In genomic region chr1:226616636-226617035, GRCh38 we compare ENCODE assay signal across 16 cellular contexts.
"Had no signal": no experiment of that assay in that cellular context is flagged by ENCODE, and none has a peak within 500 bp of the region (broad histone marks: within the 10 kb centered on the region; RNA-seq: fewer than 3 reads in every experiment).

No MANE protein-coding gene starts in this region.

- DNase-seq: dermis blood vessel endothelial cell; effector CD4-positive, alpha-beta T cell; effector memory CD4-positive, alpha-beta T cell; foreskin keratinocyte; heart left ventricle; hippocampal formation; left cardiac atrium; left lung; left ventricle myocardium superior; mesenchymal stem cell; mucosa of descending colon had no signal

- H3K27me3 ChIP-seq: esophagus muscularis mucosa, gastroesophageal sphincter, heart left ventricle, left lung had no signal

- H3K36me3 ChIP-seq: esophagus muscularis mucosa, gastroesophageal sphincter, heart left ventricle, left lung, lower lobe of right lung had no signal

- H3K27ac ChIP-seq: coronary artery, dorsolateral prefrontal cortex, esophagus muscularis mucosa, foreskin keratinocyte, gastroesophageal sphincter, heart left ventricle, left lung, lower lobe of right lung had no signal

- H3K4me1 ChIP-seq: foreskin keratinocyte, heart left ventricle, left lung, lower lobe of right lung had no signal

- H3K4me3 ChIP-seq: coronary artery, dorsolateral prefrontal cortex, esophagus muscularis mucosa, gastroesophageal sphincter, heart left ventricle, left lung, lower lobe of right lung, mucosa of descending colon had no signal

- H3K9me3 ChIP-seq: gastroesophageal sphincter, lower lobe of right lung, mucosa of descending colon had no signal
